ENCODE assay signal across 26 cellular contexts in the genomic region with DNA sequence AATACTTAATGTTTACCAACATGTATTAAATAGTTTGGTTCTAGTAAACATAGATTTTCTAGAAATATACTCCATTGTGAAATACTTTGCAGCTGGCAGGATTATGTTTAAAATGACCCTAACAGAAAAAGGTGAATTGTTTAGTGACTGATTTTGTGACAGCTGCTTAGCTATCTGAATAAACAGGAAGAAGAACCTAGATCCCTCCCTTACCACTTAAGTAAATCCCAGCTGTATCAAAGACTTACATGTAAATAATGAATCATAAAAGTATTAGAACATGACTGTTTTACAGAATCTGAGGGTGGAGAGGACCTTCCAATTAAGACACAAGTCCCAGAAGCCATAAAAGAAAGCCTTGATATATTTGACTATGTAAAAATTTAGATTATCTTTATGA.
"Had no signal": no experiment of that assay in that cellular context is flagged by ENCODE, and none has a peak within 500 bp of the region (broad histone marks: within the 10 kb centered on the region; RNA-seq: fewer than 3 reads in every experiment).

No MANE protein-coding gene starts in this region.

- H3K4me2 ChIP-seq: KMS-11 had no signal

- H3K9ac ChIP-seq: KMS-11 had no signal

- DNase-seq: activated CD4-positive, alpha-beta T cell treated with anti-CD3 and anti-CD28 coated beads for 48 hours; activated CD4-positive, alpha-beta T cell treated with anti-CD3 and anti-CD28 coated beads, Interleukin-2, amount 50 U/mL, for 4 hours; activated CD4-positive, CD25-positive, alpha-beta regulatory T cell treated with anti-CD3 and anti-CD28 coated beads, Interleukin-2, amount 50 U/mL, for 72 hours; activated CD8-positive, alpha-beta memory T cell treated with anti-CD3 and anti-CD28 coated beads, Interleukin-2, amount 50 U/mL, for 48 hours; activated CD8-positive, alpha-beta T cell treated with anti-CD3 and anti-CD28 coated beads, Interleukin-2, amount 10 ng/mL, durations not matched to agents 7 days and 5 days; activated effector memory CD4-positive, alpha-beta T cell treated with Interleukin-2 at 50 U/mL for 16 hours; activated naive CD4-positive, alpha-beta T cell; activated T-cell treated with anti-CD3 and anti-CD28 coated beads, Interleukin-2, amount 50 U/mL, for 24 hours; aorta; central memory CD4-positive, alpha-beta T cell; MG63; MV-4-11; NCI-H1092 treated with DMSO at 0.1 percent for 48 hours; NCI-H1417 treated with DMSO at 0.1 percent for 48 hours; NCI-H1694; NCI-H2029 treated with DMSO at 0.1 percent for 48 hours; NCI-H446; NCI-H524; NCI-H748 treated with DMSO at 0.1 percent for 48 hours; RPMI8226 had no signal

- H3K27ac ChIP-seq: breast epithelium, KMS-11, SJSA1 had no signal

- ATAC-seq: activated CD8-positive, alpha-beta T cell treated with anti-CD3 and anti-CD28 coated beads, Interleukin-2, amount 10 ng/mL, durations not matched to agents 7 days and 5 days; Panc1; Right ventricle myocardium inferior; WTC11 had no signal

- H3K9me3 ChIP-seq: breast epithelium, MG63, SJSA1 had no signal

- H3K4me1 ChIP-seq: breast epithelium, SJSA1 had no signal

- H3K4me3 ChIP-seq: breast epithelium, MG63, SJSA1 had no signal

- H3K36me3 ChIP-seq: breast epithelium, MG63, SJSA1 had no signal

- H3K27me3 ChIP-seq: breast epithelium, MG63, SJSA1 had no signal
